Comparison of ENCODE assay signal across 1 cellular context in the genomic region with DNA sequence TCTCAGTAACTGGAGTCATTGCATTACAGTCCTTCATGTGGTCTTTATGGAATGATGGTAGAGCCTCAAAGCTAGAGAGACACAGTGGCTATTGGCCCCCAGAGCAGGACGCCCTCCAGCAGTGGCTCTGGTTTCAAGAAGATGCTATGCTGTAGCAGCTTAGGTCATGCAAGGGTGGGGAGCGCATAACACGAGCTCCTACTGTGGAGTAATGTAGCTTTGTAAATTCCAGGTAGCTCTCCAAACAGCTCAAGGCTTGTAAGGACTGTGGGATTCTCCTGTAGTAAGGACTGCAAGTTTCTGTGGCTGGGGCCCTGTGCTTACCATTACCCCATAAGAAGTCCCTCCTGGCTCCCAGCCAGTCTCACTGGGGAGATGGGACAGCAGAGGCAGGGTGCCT.
TF ChIP-seq lines count a peak whose summit lies in the region.

No MANE protein-coding gene starts in this region.

TF ChIP-seq in H1, 55 proteins besides CTCF, POLR2A, EP300 and RAD21:
- no peak for TF ChIP-seq SRF (IDR thresholded peaks at IDR 0.05; ENCODE audit: low read depth, low read length)
- TF ChIP-seq POLR2AphosphoS5 (IDR thresholded peaks at IDR 0.05; ENCODE audit: low read depth, low read length), result no peak
- TF ChIP-seq KDM4A (IDR thresholded peaks at IDR 0.05; ENCODE audit: low read depth, low read length, severe bottlenecking), result no peak
- no peak for TF ChIP-seq CEBPB (IDR thresholded peaks at IDR 0.05; ENCODE audit: low read depth, low read length)
- TF ChIP-seq FOSL1 (IDR thresholded peaks at IDR 0.05; ENCODE audit: insufficient read depth, low read depth, low read length), result no peak
- no peak for TF ChIP-seq TBP (IDR thresholded peaks at IDR 0.05; ENCODE audit: low read depth, low read length)
- TF ChIP-seq ASH2L (IDR thresholded peaks at IDR 0.05; ENCODE audit: low read length), result no peak
- TF ChIP-seq, protein P1, sequence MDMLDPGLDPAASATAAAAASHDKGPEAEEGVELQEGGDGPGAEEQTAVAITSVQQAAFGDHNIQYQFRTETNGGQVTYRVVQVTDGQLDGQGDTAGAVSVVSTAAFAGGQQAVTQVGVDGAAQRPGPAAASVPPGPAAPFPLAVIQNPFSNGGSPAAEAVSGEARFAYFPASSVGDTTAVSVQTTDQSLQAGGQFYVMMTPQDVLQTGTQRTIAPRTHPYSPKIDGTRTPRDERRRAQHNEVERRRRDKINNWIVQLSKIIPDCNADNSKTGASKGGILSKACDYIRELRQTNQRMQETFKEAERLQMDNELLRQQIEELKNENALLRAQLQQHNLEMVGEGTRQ (IDR thresholded peaks at IDR 0.05; ENCODE audit: low read length), result no peak
- TF ChIP-seq SP2 (IDR thresholded peaks at IDR 0.05; ENCODE audit: low read length), result no peak
- TF ChIP-seq SUZ12 (IDR thresholded peaks at IDR 0.05; ENCODE audit: low read length), result no peak
- no peak for TF ChIP-seq NANOG (IDR thresholded peaks at IDR 0.05; ENCODE audit: insufficient read depth, low read depth, low read length, poor library complexity, severe bottlenecking)
- TF ChIP-seq MAFK (IDR thresholded peaks at IDR 0.05; ENCODE audit: low read depth, low read length), result no peak
- TF ChIP-seq RXRA (IDR thresholded peaks at IDR 0.05; ENCODE audit: insufficient read depth, low read depth, low read length), result no peak
- TF ChIP-seq, protein P2, sequence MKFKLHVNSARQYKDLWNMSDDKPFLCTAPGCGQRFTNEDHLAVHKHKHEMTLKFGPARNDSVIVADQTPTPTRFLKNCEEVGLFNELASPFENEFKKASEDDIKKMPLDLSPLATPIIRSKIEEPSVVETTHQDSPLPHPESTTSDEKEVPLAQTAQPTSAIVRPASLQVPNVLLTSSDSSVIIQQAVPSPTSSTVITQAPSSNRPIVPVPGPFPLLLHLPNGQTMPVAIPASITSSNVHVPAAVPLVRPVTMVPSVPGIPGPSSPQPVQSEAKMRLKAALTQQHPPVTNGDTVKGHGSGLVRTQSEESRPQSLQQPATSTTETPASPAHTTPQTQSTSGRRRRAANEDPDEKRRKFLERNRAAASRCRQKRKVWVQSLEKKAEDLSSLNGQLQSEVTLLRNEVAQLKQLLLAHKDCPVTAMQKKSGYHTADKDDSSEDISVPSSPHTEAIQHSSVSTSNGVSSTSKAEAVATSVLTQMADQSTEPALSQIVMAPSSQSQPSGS (IDR thresholded peaks at IDR 0.05; ENCODE audit: low read length), result no peak
TF ChIP-seq in H1: peak in this region for 0.
